In genomic region chr1:115648717-115649691, GRCh38 we compare ENCODE assay signal across 1 cellular context.
TF ChIP-seq lines count a peak whose summit lies in the region.

No MANE protein-coding gene starts in this region.

TF ChIP-seq in GM12878, 131 proteins besides CTCF, POLR2A, EP300 and RAD21 (continued from another document and continues in another):
- TF ChIP-seq ZNF687 (IDR thresholded peaks at IDR 0.05) (peak; percentile 49), SPI1 (IDR thresholded peaks at IDR 0.05; ENCODE audit: borderline replicate concordance, insufficient read depth, low read depth, low read length) (peak; percentile 98), NR2F1 (conservative IDR thresholded peaks at IDR 0.05) (no peak; the same call in 1 of the 2 replicates), SRF (IDR thresholded peaks at IDR 0.05; ENCODE audit: low read depth in 2 of 2, low read length in 2 of 2) (peak in 1 of 2 experiments; percentile 48; a peak in 1 of 4 replicates), DPF2 (IDR thresholded peaks at IDR 0.05) (peak; percentile 98), BMI1 (IDR thresholded peaks at IDR 0.05; ENCODE audit: borderline replicate concordance) (peak; percentile 72; the same call in 1 of the 2 replicates), NFIC (IDR thresholded peaks at IDR 0.05; ENCODE audit: low read depth, low read length) (peak; percentile 73; the same call in 1 of the 2 replicates), HDAC2 (IDR thresholded peaks at IDR 0.05) (no peak), YY1 (IDR thresholded peaks at IDR 0.05; ENCODE audit: low read depth, low read length) (peak; percentile 63; the same call in 1 of the 2 replicates), ZNF592 (IDR thresholded peaks at IDR 0.05) (no peak), BACH1 (IDR thresholded peaks at IDR 0.05; ENCODE audit: borderline replicate concordance) (peak; percentile 97), FOS (IDR thresholded peaks at IDR 0.05; ENCODE audit: borderline replicate concordance, extremely low read depth, insufficient read length) (no peak), BCL3 (IDR thresholded peaks at IDR 0.05; ENCODE audit: borderline replicate concordance, insufficient read depth, low read depth, low read length, poor library complexity, severe bottlenecking) (peak; percentile 64), TBL1XR1 (IDR thresholded peaks at IDR 0.05; ENCODE audit: low read depth, low read length) (peak; percentile 54; the same call in 1 of the 2 replicates), NKRF (conservative IDR thresholded peaks at IDR 0.05) (no peak), CUX1 (IDR thresholded peaks at IDR 0.05; ENCODE audit: insufficient replicate concordance, low read depth, low read length) (peak; percentile 47), MEF2A (IDR thresholded peaks at IDR 0.05; ENCODE audit: insufficient read depth, low read depth, low read length) (0 out of 2 replicates have a peak, but pooled peaks have one; percentile 43), KDM1A (IDR thresholded peaks at IDR 0.05; ENCODE audit: borderline replicate concordance) (no peak), RELB (IDR thresholded peaks at IDR 0.05; ENCODE audit: low read depth) (peak; percentile 74), ZNF24 (IDR thresholded peaks at IDR 0.05) (peak; percentile 11; the same call in 1 of the 2 replicates), RBBP5 (conservative IDR thresholded peaks at IDR 0.05) (no peak), IKZF1 (conservative IDR thresholded peaks at IDR 0.05) (peak; percentile 86), RAD51 (IDR thresholded peaks at IDR 0.05) (no peak), IRF3 (IDR thresholded peaks at IDR 0.05) (no peak), SREBF1 (IDR thresholded peaks at IDR 0.05; ENCODE audit: low read length) (0 out of 2 replicates have a peak, but pooled peaks have one; percentile 12), CREM (IDR thresholded peaks at IDR 0.05; ENCODE audit: low read depth) (peak; percentile 79), MXI1 (IDR thresholded peaks at IDR 0.05; ENCODE audit: low read depth, low read length) (peak; percentile 49; the same call in 1 of the 2 replicates), FOXM1 (IDR thresholded peaks at IDR 0.05; ENCODE audit: low read depth, low read length) (peak; percentile 57; the same call in 1 of the 2 replicates), STAT3 (IDR thresholded peaks at IDR 0.05; ENCODE audit: low read depth, low read length) (peak; percentile 64; the same call in 1 of the 2 replicates), NBN (IDR thresholded peaks at IDR 0.05) (peak; percentile 84), HCFC1 (IDR thresholded peaks at IDR 0.05; ENCODE audit: low read length) (no peak), EZH2 (IDR thresholded peaks at IDR 0.05; ENCODE audit: borderline replicate concordance, control insufficient read depth, low read depth, low read length) (no peak), CHD4 (IDR thresholded peaks at IDR 0.05) (no peak), TCF7 (IDR thresholded peaks at IDR 0.05; ENCODE audit: borderline replicate concordance) (peak; percentile 35; the same call in 1 of the 2 replicates), RFX5 (IDR thresholded peaks at IDR 0.05; ENCODE audit: low read depth, low read length) (no peak), JUNB (IDR thresholded peaks at IDR 0.05) (peak; percentile 93), PKNOX1 (IDR thresholded peaks at IDR 0.05) (peak; percentile 41)
